In genomic region chr20:62835931-62836861, GRCh38 we compare ENCODE assay signal across 3 cellular contexts.
TF ChIP-seq lines count a peak whose summit lies in the region.

No MANE protein-coding gene starts in this region.

TF ChIP-seq in IMR-90, 13 proteins besides CTCF, POLR2A, EP300 and RAD21:
- peak; percentile 69; the same call in 1 of the 2 replicates for TF ChIP-seq MAZ (IDR thresholded peaks at IDR 0.05; ENCODE audit: borderline replicate concordance, low read depth, low read length)
- no peak for TF ChIP-seq FOS (IDR thresholded peaks at IDR 0.05; ENCODE audit: low read depth, low read length)
- no peak for TF ChIP-seq NFE2L2 (IDR thresholded peaks at IDR 0.05; ENCODE audit: low read depth, low read length)
- no peak for TF ChIP-seq MAFK (IDR thresholded peaks at IDR 0.05; ENCODE audit: low read depth, low read length)
- TF ChIP-seq BHLHE40 (IDR thresholded peaks at IDR 0.05; ENCODE audit: low read depth, low read length): peak; percentile 43; the same call in 1 of the 2 replicates
- no peak for TF ChIP-seq CHD1 (IDR thresholded peaks at IDR 0.05; ENCODE audit: low read depth, low read length)
- TF ChIP-seq RFX5 (IDR thresholded peaks at IDR 0.05; ENCODE audit: low read depth, low read length): no peak

TF ChIP-seq in H1, 55 proteins besides CTCF, POLR2A, EP300 and RAD21:
- TF ChIP-seq SAP30 (IDR thresholded peaks at IDR 0.05; ENCODE audit: insufficient read depth, insufficient replicate concordance, low read length): no peak
- TF ChIP-seq SIX5 (IDR thresholded peaks at IDR 0.05; ENCODE audit: low read depth, low read length): no peak
- TF ChIP-seq POU5F1 (IDR thresholded peaks at IDR 0.05; ENCODE audit: low read depth, low read length): no peak
- no peak for TF ChIP-seq YY1 (IDR thresholded peaks at IDR 0.05; ENCODE audit: low read depth, low read length)
- TF ChIP-seq GTF2F1 (IDR thresholded peaks at IDR 0.05; ENCODE audit: borderline replicate concordance, low read depth, low read length): no peak
- no peak for TF ChIP-seq KDM5A (IDR thresholded peaks at IDR 0.05; ENCODE audit: low read length)
- no peak for TF ChIP-seq USF2 (IDR thresholded peaks at IDR 0.05; ENCODE audit: low read length)
- TF ChIP-seq PHF8 (conservative IDR thresholded peaks at IDR 0.05; ENCODE audit: low read depth, low read length): no peak
- no peak for TF ChIP-seq RNF2 (IDR thresholded peaks at IDR 0.05; ENCODE audit: borderline replicate concordance, low read depth, low read length, missing control alignments, poor library complexity, severe bottlenecking)
- no peak for TF ChIP-seq KDM4A (IDR thresholded peaks at IDR 0.05; ENCODE audit: low read depth, low read length, severe bottlenecking)
- no peak for TF ChIP-seq TEAD4 (IDR thresholded peaks at IDR 0.05; ENCODE audit: low read depth, low read length)
- no peak for TF ChIP-seq ATF3 (IDR thresholded peaks at IDR 0.05; ENCODE audit: insufficient read depth, low read depth, low read length)
- TF ChIP-seq JUND (IDR thresholded peaks at IDR 0.05; ENCODE audit: low read length): no peak
- no peak for TF ChIP-seq SUZ12 (IDR thresholded peaks at IDR 0.05; ENCODE audit: low read length)
- no peak for TF ChIP-seq ZNF274 (IDR thresholded peaks at IDR 0.05; ENCODE audit: borderline replicate concordance, extremely low read depth, low read length)

TF ChIP-seq in HEK293T, 16 proteins besides CTCF, POLR2A, EP300 and RAD21:
- TF ChIP-seq FOXA1 (IDR thresholded peaks at IDR 0.05) (no peak), PKNOX1 (IDR thresholded peaks at IDR 0.05) (no peak), NFRKB (IDR thresholded peaks at IDR 0.05) (no peak), CTBP1 (IDR thresholded peaks at IDR 0.05; ENCODE audit: borderline replicate concordance) (no peak), ARNT (IDR thresholded peaks at IDR 0.05) (no peak), ELF4 (IDR thresholded peaks at IDR 0.05) (no peak), TARDBP (IDR thresholded peaks at IDR 0.05) (no peak)
